24 cellular contexts compared by ENCODE assay signal in genomic region chr6:396126-396520, GRCh38. TPM values are rescaled to one million over a fixed set of nuclear protein-coding genes. Genes with fewer than 3 reads are reported as not detected.
DNase-seq lines count a peak whose midpoint lies in the region; ATAC-seq, FAIRE-seq and TF ChIP-seq lines count a peak whose summit lies in the region.
"Had no signal": no experiment of that assay in that cellular context is flagged by ENCODE, and none has a peak within 500 bp of the region (broad histone marks: within the 10 kb centered on the region; RNA-seq: fewer than 3 reads in every experiment).

No MANE protein-coding gene starts in this region.

- H2AFZ ChIP-seq in GM12878 (ENCODE audit: control insufficient read depth, low read depth, low read length) = no peak overlapping the region
- H2AFZ ChIP-seq: GM23338 had no signal

- H3K36me3 Mint-ChIP-seq in activated CD4-positive, alpha-beta T cell treated with anti-CD3 and anti-CD28 coated beads, Interleukin-2, amount 10 ng/mL, durations not matched to agents 24 days and 14 days (ENCODE audit: low read depth) = peaks cover 84% of the 10 kb centered on the region
- H3K36me3 Mint-ChIP-seq in HFFc6 (ENCODE audit: low read depth) = peaks cover 6% of the 10 kb centered on the region
- H3K36me3 Mint-ChIP-seq in endothelial cell (ENCODE audit: low read depth, unreplicated experiment) = peaks cover 9% of the 10 kb centered on the region

- peak overlapping the region; percentile 64 for H3K27ac ChIP-seq in GM12878 (ENCODE audit: control insufficient read depth, insufficient read depth)
- H3K27ac ChIP-seq: neutrophil, RWPE1, uterus had no signal

- peak overlapping the region; percentile 83 for H3K27ac Mint-ChIP-seq in activated CD4-positive, alpha-beta T cell treated with anti-CD3 and anti-CD28 coated beads, Interleukin-2, amount 10 ng/mL, durations not matched to agents 24 days and 14 days
- H3K27ac Mint-ChIP-seq in HFFc6 = no peak overlapping the region
- H3K27ac Mint-ChIP-seq in endothelial cell (ENCODE audit: unreplicated experiment) = no peak overlapping the region
- H3K27ac Mint-ChIP-seq: GM23338 had no signal

- TF ChIP-seq POLR2A in GM12878 (IDR thresholded peaks at IDR 0.05; ENCODE audit: low read depth, low read length) = no peak; the same call in 1 of the 2 replicates

- TF ChIP-seq CTCF in GM12878 (IDR thresholded peaks at IDR 0.05 in 2 of 3, conservative IDR thresholded peaks at IDR 0.05 in 1 of 3; ENCODE audit: control insufficient read depth in 2 of 3, extremely low read depth in 1 of 3, insufficient read depth in 1 of 3, low read depth in 3 of 3, low read length in 3 of 3) (no peak), HFFc6 (IDR thresholded peaks at IDR 0.05) (no peak), endothelial cell (IDR thresholded peaks at IDR 0.05; ENCODE audit: unreplicated experiment) (no peak)

- H3K4me1 ChIP-seq in GM12878 (ENCODE audit: control insufficient read depth, insufficient read depth, low read length) = peaks cover 33% of the 10 kb centered on the region

- H3K4me3 Mint-ChIP-seq in activated CD4-positive, alpha-beta T cell treated with anti-CD3 and anti-CD28 coated beads, Interleukin-2, amount 10 ng/mL, durations not matched to agents 24 days and 14 days = peak overlapping the region; percentile 93
- H3K4me3 Mint-ChIP-seq in HFFc6 (no peak overlapping the region), endothelial cell (ENCODE audit: unreplicated experiment) (no peak overlapping the region)
- H3K4me3 Mint-ChIP-seq: GM23338 had no signal

- intact Hi-C loops in activated CD4-positive, alpha-beta T cell treated with anti-CD3 and anti-CD28 coated beads, Interleukin-2, amount 10 ng/mL, durations not matched to agents 24 days and 14 days (cut with micrococcal nuclease) = no loop called here
- intact Hi-C loops in GM12878 (cut with micrococcal nuclease; ENCODE audit: unreplicated experiment) = no loop called here

- H3K36me3 ChIP-seq in GM12878 (ENCODE audit: control insufficient read depth in 2 of 2, insufficient read depth in 2 of 2, low read length in 1 of 2) = peaks cover 41 to 54% of the 10 kb centered on the region in 2 experiments
- H3K36me3 ChIP-seq: neutrophil, uterus had no signal

- H3K4me2 ChIP-seq in GM12878 (ENCODE audit: control insufficient read depth, insufficient read depth) = peak overlapping the region; percentile 77
- H3K4me2 ChIP-seq: GM23338 had no signal

- no peak for ATAC-seq in GM12878
- no peak for ATAC-seq in GM21381 (IDR thresholded peaks at IDR 0.05; ENCODE audit: unreplicated experiment)
- ATAC-seq: GM23338 had no signal

- peaks cover 2% of the 10 kb centered on the region for H3K27me3 Mint-ChIP-seq in activated CD4-positive, alpha-beta T cell treated with anti-CD3 and anti-CD28 coated beads, Interleukin-2, amount 10 ng/mL, durations not matched to agents 24 days and 14 days
- peaks cover 22% of the 10 kb centered on the region for H3K27me3 Mint-ChIP-seq in HFFc6 (ENCODE audit: insufficient read depth)
- H3K27me3 Mint-ChIP-seq in endothelial cell (ENCODE audit: unreplicated experiment) = peaks cover 16% of the 10 kb centered on the region

- H3K4me3 ChIP-seq in GM12878 = peak overlapping the region; percentile 95
- H3K4me3 ChIP-seq: GM23338, uterus had no signal

- CTCF ChIA-PET in GM12878 (lab: Yijun Ruan, JAX) = interaction anchor here (1.4 to 5.1 kb wide), 3 partner anchors 73 to 207 kb away, joined by 4 to 33 read pairs (median 5); no protein-coding TSS in a partner anchor

- no TSS peak for BruUV-seq in GM12878 (replicated peaks; lab: Mats Ljungman, UMichigan)

- FAIRE-seq in GM12878 (lab: Jason Lieb, UNC) = no peak
- FAIRE-seq: A204.1, colon, endometrium, G401.6, small intestine had no signal

- peaks cover 95% of the 10 kb centered on the region for H3K79me2 ChIP-seq in GM12878 (ENCODE audit: control insufficient read depth, insufficient read depth, low read length)

- no peak for TF ChIP-seq EP300 in GM12878 (IDR thresholded peaks at IDR 0.05; ENCODE audit: borderline replicate concordance in 1 of 2, control insufficient read depth in 1 of 2, low read depth in 2 of 2, low read length in 2 of 2)

- in situ Hi-C loops in GM12878 (cut with MboI) = loop anchor here (5.0 to 10.0 kb wide), 2 partner anchors 181 to 209 kb away; no protein-coding TSS in a partner anchor

- no peaks in the 10 kb centered on the region for H3K27me3 ChIP-seq in GM12878 (replicated peaks in 1 of 2; ENCODE audit: control insufficient read depth in 2 of 2, insufficient read depth in 2 of 2, low read length in 1 of 2)

- peaks cover 54% of the 10 kb centered on the region for H3K4me1 Mint-ChIP-seq in activated CD4-positive, alpha-beta T cell treated with anti-CD3 and anti-CD28 coated beads, Interleukin-2, amount 10 ng/mL, durations not matched to agents 24 days and 14 days
- H3K4me1 Mint-ChIP-seq in HFFc6 (ENCODE audit: low read depth) = peaks cover 9% of the 10 kb centered on the region
- H3K4me1 Mint-ChIP-seq in endothelial cell (ENCODE audit: unreplicated experiment) = peaks cover 11% of the 10 kb centered on the region

- DNase-seq in activated CD4-positive, alpha-beta T cell treated with anti-CD3 and anti-CD28 coated beads, Interleukin-2, amount 10 ng/mL, durations not matched to agents 24 days and 14 days = no peak
- DNase-seq in activated CD4-positive, alpha-beta T cell treated with anti-CD3 and anti-CD28 coated beads, Interleukin-2, amount 50 U/mL, for 1 hour = no peak
- DNase-seq in COLO829 (ENCODE audit: low spot score) (peak; percentile 98), RPMI7951 (ENCODE audit: low read depth) (peak; percentile 15), GM12878 (ENCODE audit: low read depth, low spot score) (no peak), HFFc6 (no peak), endothelial cell (ENCODE audit: low spot score) (no peak)
- DNase-seq: activated CD4-positive, alpha-beta T cell treated with anti-CD3 and anti-CD28 coated beads, Interleukin-2, amount 50 U/mL, for 4 hours; activated gamma-delta T cell; C1 segment of cervical spinal cord; NCI-H1048; NCI-H2029; NCI-H446; small intestine; stimulated activated CD4-positive, alpha-beta T cell treated with anti-CD3 and anti-CD28 coated beads, Interleukin-4, amount 100 ng/mL, for 1 hour; uterus had no signal

- RAD21 ChIA-PET in GM12878 (lab: Charles Lee; ENCODE audit: unreplicated experiment) = interaction anchor here (1.1 to 9.4 kb wide), 3 partner anchors 8 to 169 kb away, joined by 3 to 95 read pairs (median 43); no protein-coding TSS in a partner anchor

- peak overlapping the region; percentile 97 for H3K9ac ChIP-seq in GM12878 (ENCODE audit: control insufficient read depth, insufficient read depth, low read length)

- WGBS in GM12878 (ENCODE audit: insufficient coverage, insufficient replicate concordance, low lambda C conversion rate, missing lambda C conversion rate) = 78% methylated on average over 6 of the region's 6 CpGs

- POLR2A ChIA-PET in GM12878 (lab: Charles Lee) = interaction anchor here (1.1 to 5.6 kb wide), 3 partner anchors 9 to 79 kb away, joined by 4 to 42 read pairs (median 7); no protein-coding TSS in a partner anchor

- no peak for TF ChIP-seq RAD21 in GM12878 (IDR thresholded peaks at IDR 0.05; ENCODE audit: insufficient read depth, low read depth, low read length)

- SMC1A ChIA-PET in GM12878 (lab: Charles Lee; ENCODE audit: uncharacterized antibody, unreplicated experiment) = interaction anchor here (0.9 to 13.5 kb wide), 6 partner anchors 9 to 207 kb away, joined by 3 to 185 read pairs (median 58); no protein-coding TSS in a partner anchor

- H4K20me1 ChIP-seq in GM12878 (ENCODE audit: control insufficient read depth, insufficient read depth) = peaks cover 25% of the 10 kb centered on the region

- H3K9me3 Mint-ChIP-seq in activated CD4-positive, alpha-beta T cell treated with anti-CD3 and anti-CD28 coated beads, Interleukin-2, amount 10 ng/mL, durations not matched to agents 24 days and 14 days = peaks cover 5% of the 10 kb centered on the region
- H3K9me3 Mint-ChIP-seq in HFFc6 = peaks cover 4% of the 10 kb centered on the region; the same call in 1 of the 2 replicates
- no peaks in the 10 kb centered on the region for H3K9me3 Mint-ChIP-seq in endothelial cell (ENCODE audit: unreplicated experiment)

- no peaks in the 10 kb centered on the region for H3K9me3 ChIP-seq in GM12878 (replicated peaks; ENCODE audit: control insufficient read depth, insufficient read depth, low read length)
- H3K9me3 ChIP-seq: neutrophil, uterus had no signal

TF ChIP-seq in GM12878, 131 proteins besides CTCF, POLR2A, EP300 and RAD21 (continues in another document):
- TF ChIP-seq NFYA (IDR thresholded peaks at IDR 0.05; ENCODE audit: borderline replicate concordance, low read depth, low read length) (no peak), ASH2L (IDR thresholded peaks at IDR 0.05; ENCODE audit: borderline replicate concordance, low read depth) (no peak), KAT2A (conservative IDR thresholded peaks at IDR 0.05; ENCODE audit: control insufficient read depth, low read depth, low read length) (no peak), MEF2B (IDR thresholded peaks at IDR 0.05; ENCODE audit: partially characterized antibody, poor library complexity, severe bottlenecking) (no peak), ZNF207 (IDR thresholded peaks at IDR 0.05; ENCODE audit: borderline replicate concordance) (no peak), SPI1 (IDR thresholded peaks at IDR 0.05; ENCODE audit: borderline replicate concordance, insufficient read depth, low read depth, low read length) (no peak)

RNA-seq across cellular contexts. Expression of gene IRF4, which starts 4.6 kb away (rescaled TPM):
- 831 and 846 TPM in 2 replicates for total RNA-seq in activated CD4-positive, alpha-beta T cell treated with anti-CD3 and anti-CD28 coated beads, Interleukin-2, amount 10 ng/mL, durations not matched to agents 24 days and 14 days
- 0.24 and 0.39 TPM in 2 replicates for total RNA-seq in RPMI7951 (2014; rRNA removed; shearing (Covaris generic))
- 825 and 857 TPM in 2 replicates for total RNA-seq in GM12878 (2013; cell fraction: nucleolus; rRNA removed)
- 287 and 295 TPM in 2 replicates for total RNA-seq in GM12878 (2014; rRNA removed)
- 217 and 228 TPM in 2 replicates for total RNA-seq in GM12878 (2014; rRNA removed; fragmentation: Illumina TruSeq; extraction: Trizol)
- 495 and 498 TPM in 2 replicates for total RNA-seq in GM12878 (2021)
- 299 TPM for polyA plus RNA-seq in GM12878 (2011; ENCODE audit: low read depth)
- 252 and 320 TPM in 2 replicates for polyA plus RNA-seq in GM12878 (2011; rRNA removed)
- 352 and 442 TPM in 2 replicates for polyA plus RNA-seq in GM12878 (2011; cell fraction: cytosol; rRNA removed)
- 848 and 1,001 TPM in 2 replicates for polyA plus RNA-seq in GM12878 (2011; cell fraction: nucleus; rRNA removed)
- 262 and 367 TPM in 2 replicates for polyA plus RNA-seq in GM12878 (2012)
- polyA plus RNA-seq in GM12878 (2014; fragmentation: Illumina TruSeq; extraction: Trizol) = 223 and 228 TPM in 2 replicates
- polyA plus RNA-seq in GM12878 (2014; fragmentation: Nextera tagmentation; extraction: Ambion mirVana) = 10 to 100 TPM; 50.0 to 98.9 TPM
- 187 and 205 TPM in 2 replicates for polyA plus RNA-seq in GM12878 (2014; rRNA removed)
- 100 to 1,000 TPM; 295 to 297 TPM for polyA plus RNA-seq in GM12878 (2016; fragmentation: Nextera tagmentation; extraction: Ambion mirVana)
- 364 and 403 TPM in 2 replicates for polyA minus RNA-seq in GM12878 (2011; rRNA and poly(A)+ RNA removed)
- polyA minus RNA-seq in GM12878 (2011; cell fraction: cytosol; rRNA and poly(A)+ RNA removed) = 196 and 207 TPM in 2 replicates
- 241 and 321 TPM in 2 replicates for polyA minus RNA-seq in GM12878 (2011; cell fraction: nucleus; rRNA and poly(A)+ RNA removed)
- total RNA-seq in HFFc6 (2021; fragmentation: NEBNext Ultra II Directional; extraction: Animal tissue kit (Norgen Biotek cat#: 25700)) = not detected
- not detected for total RNA-seq in endothelial cell (ENCODE audit: unreplicated experiment)

Comparison
In these comparisons a context has a peak if more than half of its experiments do, and no peak if none do; other contexts are left out.
1. DNase-seq: peak in COLO829 (single experiment) and RPMI7951 (single experiment); none in activated CD4-positive, alpha-beta T cell treated with anti-CD3 and anti-CD28 coated beads, Interleukin-2, amount 10 ng/mL, durations not matched to agents 24 days and 14 days (single experiment), activated CD4-positive, alpha-beta T cell treated with anti-CD3 and anti-CD28 coated beads, Interleukin-2, amount 50 U/mL, for 1 hour (single experiment), GM12878 (single experiment), HFFc6 (single experiment) and endothelial cell (single experiment).
2. RNA of gene IRF4, which starts 4.6 kb away (total RNA-seq): 831 to 846 TPM in activated CD4-positive, alpha-beta T cell treated with anti-CD3 and anti-CD28 coated beads, Interleukin-2, amount 10 ng/mL, durations not matched to agents 24 days and 14 days and 217 to 857 TPM in GM12878; not detected in endothelial cell (single experiment), 0.24 to 0.39 TPM in RPMI7951 and not detected in HFFc6; every median in the first group is over 100 times any median in the second.